1 cellular context compared by ENCODE assay signal in the genomic region with DNA sequence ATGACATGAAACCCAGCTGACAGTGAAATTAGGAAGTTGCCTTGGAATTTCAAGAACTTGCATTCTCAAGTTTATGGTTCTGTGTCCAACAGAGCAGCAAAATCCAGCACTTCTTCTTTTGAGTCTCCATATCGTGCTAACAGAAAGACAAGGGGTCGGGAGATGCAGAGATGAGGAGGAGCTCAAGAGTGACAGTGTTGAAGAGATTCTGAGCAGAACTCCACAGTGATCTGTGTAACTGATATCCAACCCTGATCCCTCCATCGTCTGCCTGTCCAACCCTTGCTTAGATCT.
TF ChIP-seq lines count a peak whose summit lies in the region.

No MANE protein-coding gene starts in this region.

TF ChIP-seq in HepG2, 621 proteins besides CTCF, POLR2A, EP300 and RAD21:
- TF ChIP-seq, protein P1, sequence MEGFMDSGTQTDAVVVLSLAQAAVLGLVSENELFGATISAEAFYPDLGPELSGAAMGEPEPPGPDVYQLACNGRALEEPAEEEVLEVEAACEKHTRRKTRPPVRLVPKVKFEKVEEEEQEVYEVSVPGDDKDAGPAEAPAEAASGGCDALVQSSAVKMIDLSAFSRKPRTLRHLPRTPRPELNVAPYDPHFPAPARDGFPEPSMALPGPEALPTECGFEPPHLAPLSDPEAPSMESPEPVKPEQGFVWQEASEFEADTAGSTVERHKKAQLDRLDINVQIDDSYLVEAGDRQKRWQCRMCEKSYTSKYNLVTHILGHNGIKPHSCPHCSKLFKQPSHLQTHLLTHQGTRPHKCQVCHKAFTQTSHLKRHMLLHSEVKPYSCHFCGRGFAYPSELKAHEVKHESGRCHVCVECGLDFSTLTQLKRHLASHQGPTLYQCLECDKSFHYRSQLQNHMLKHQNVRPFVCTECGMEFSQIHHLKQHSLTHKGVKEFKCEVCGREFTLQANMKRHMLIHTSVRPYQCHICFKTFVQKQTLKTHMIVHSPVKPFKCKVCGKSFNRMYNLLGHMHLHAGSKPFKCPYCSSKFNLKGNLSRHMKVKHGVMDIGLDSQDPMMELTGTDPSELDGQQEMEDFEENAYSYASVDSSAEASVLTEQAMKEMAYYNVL (CRISPR knock-in tag; IDR thresholded peaks at IDR 0.05; ENCODE audit: borderline replicate concordance): no peak
- TF ChIP-seq SRSF1 (optimal IDR thresholded peaks at IDR 0.05; ENCODE audit: low read depth, low read length): no peak
- no peak for TF ChIP-seq STAG1 (CRISPR knock-in tag; IDR thresholded peaks at IDR 0.05)
